ENCODE assay signal across 19 cellular contexts in the genomic region with DNA sequence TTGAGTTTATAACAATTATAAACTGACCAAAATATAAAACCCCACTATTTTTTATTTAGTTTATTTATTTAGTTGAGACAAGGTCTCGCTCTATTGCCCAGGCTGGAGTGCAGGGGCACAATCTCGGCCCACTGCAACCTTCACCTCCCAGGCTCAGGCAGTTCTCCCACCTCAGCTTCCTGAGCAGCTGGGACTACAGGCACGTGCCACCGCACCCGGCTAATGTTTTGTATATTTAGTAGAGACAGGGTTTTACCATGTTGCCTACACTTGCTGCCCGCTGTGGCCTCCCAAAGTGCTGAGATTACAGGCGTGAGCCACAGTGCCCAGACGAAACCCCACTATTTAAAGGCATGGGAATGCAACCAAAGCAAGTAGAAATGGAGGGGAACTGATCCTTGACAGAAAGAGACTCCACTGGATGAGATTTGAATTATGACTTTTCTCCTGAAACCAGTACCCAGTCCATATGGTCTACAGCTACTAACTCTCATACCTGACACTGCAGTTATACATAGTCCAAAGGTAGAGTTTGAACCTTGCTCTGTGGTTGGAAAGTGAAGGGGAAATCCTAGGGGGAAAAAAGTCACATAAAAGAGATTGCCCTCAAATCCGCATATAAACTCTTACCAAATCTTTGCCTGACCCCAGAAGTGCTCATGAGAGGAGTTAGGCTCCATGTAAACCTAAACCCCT.
"Had no signal": no experiment of that assay in that cellular context is flagged by ENCODE, and none has a peak within 500 bp of the region (broad histone marks: within the 10 kb centered on the region; RNA-seq: fewer than 3 reads in every experiment).

No MANE protein-coding gene starts in this region.

- H3K27me3 ChIP-seq: colonic mucosa, foreskin keratinocyte, sigmoid colon, tibial artery had no signal

- H3K4me3 Mint-ChIP-seq: activated B cell treated with CpG ODN at 0.5 μM for 24 hours; brain; endodermal cell; nephron; stimulated activated effector memory CD8-positive, alpha-beta T cell treated with anti-CD3 and anti-CD28 coated beads, Interleukin-12 subunit alpha, Interleukin-12 subunit beta, amount 100 ng/mL, for 72 hours had no signal

- H3K4me1 Mint-ChIP-seq: brain, nephron had no signal

- H3K4me3 ChIP-seq: colonic mucosa, lung, sigmoid colon, SK-N-MC, tibial artery had no signal

- H3K27ac Mint-ChIP-seq: activated B cell treated with CpG ODN at 0.5 μM for 24 hours; brain; endodermal cell; nephron; stimulated activated effector memory CD8-positive, alpha-beta T cell treated with anti-CD3 and anti-CD28 coated beads, Interleukin-12 subunit alpha, Interleukin-12 subunit beta, amount 100 ng/mL, for 72 hours had no signal

- H3K4me1 ChIP-seq: colonic mucosa, foreskin keratinocyte, sigmoid colon had no signal

- H3K9me3 ChIP-seq: colonic mucosa, sigmoid colon, tibial artery had no signal

- FAIRE-seq: urothelium cell line had no signal

- H3K27me3 Mint-ChIP-seq: activated B cell treated with CpG ODN at 0.5 μM for 24 hours had no signal

- ATAC-seq: foreskin keratinocyte; stimulated activated effector memory CD8-positive, alpha-beta T cell treated with anti-CD3 and anti-CD28 coated beads, Interleukin-12 subunit alpha, Interleukin-12 subunit beta, amount 100 ng/mL, for 72 hours had no signal

- H3K36me3 ChIP-seq: colonic mucosa, sigmoid colon, tibial artery had no signal

- DNase-seq: activated B cell treated with CpG ODN at 0.5 μM for 24 hours; activated CD4-positive, alpha-beta T cell treated with anti-CD3 and anti-CD28 coated beads for 48 hours; anterior cingulate cortex; caudate nucleus; colonic mucosa; endodermal cell; foreskin keratinocyte; hypothalamus; islet precursor cell; sigmoid colon; stimulated activated CD4-positive, alpha-beta T cell treated with anti-CD3 and anti-CD28 coated beads, Interleukin-4, amount 100 ng/mL, for 24 hours; substantia nigra; tibial artery had no signal

- H3K27ac ChIP-seq: colonic mucosa, foreskin keratinocyte, sigmoid colon, SK-N-MC, tibial artery had no signal
